ENCODE assay signal across 13 cellular contexts in genomic region chr2:117763806-117764205, GRCh38.
"Had no signal": no experiment of that assay in that cellular context is flagged by ENCODE, and none has a peak within 500 bp of the region (broad histone marks: within the 10 kb centered on the region; RNA-seq: fewer than 3 reads in every experiment).

No MANE protein-coding gene starts in this region.

- H3K36me3 ChIP-seq: breast epithelium, right atrium auricular region, tibial artery, vagina had no signal

- H3K27ac ChIP-seq: breast epithelium, parathyroid adenoma, right atrium auricular region, tibial artery, vagina had no signal

- H3K9me3 ChIP-seq: breast epithelium, right atrium auricular region, tibial artery, vagina had no signal

- H3K4me1 ChIP-seq: breast epithelium, parathyroid adenoma, right atrium auricular region, vagina had no signal

- ATAC-seq: activated T-cell treated with anti-CD3 and anti-CD28 coated beads, Interleukin-2, amount 50 U/mL, for 4 hours; stimulated activated effector memory CD8-positive, alpha-beta T cell treated with anti-CD3 and anti-CD28 coated beads, Interleukin-12 subunit alpha, Interleukin-12 subunit beta, amount 100 ng/mL, for 72 hours had no signal

- DNase-seq: activated CD4-positive, alpha-beta memory T cell treated with anti-CD3 and anti-CD28 coated beads for 36 hours; activated CD4-positive, alpha-beta T cell treated with anti-CD3 and anti-CD28 coated beads for 1 hour; activated effector memory CD4-positive, alpha-beta T cell treated with anti-CD3 and anti-CD28 coated beads, Interleukin-2, amount 50 U/mL, for 16 hours; activated T-cell treated with anti-CD3 and anti-CD28 coated beads, Interleukin-2, amount 50 U/mL, for 4 hours; dermis blood vessel endothelial cell; erythroblast; small intestine; tibial artery had no signal

- H3K4me3 ChIP-seq: breast epithelium, right atrium auricular region, tibial artery, vagina had no signal

- H3K27me3 ChIP-seq: breast epithelium, right atrium auricular region, tibial artery, vagina had no signal
